ENCODE assay signal across 8 cellular contexts in the genomic region with DNA sequence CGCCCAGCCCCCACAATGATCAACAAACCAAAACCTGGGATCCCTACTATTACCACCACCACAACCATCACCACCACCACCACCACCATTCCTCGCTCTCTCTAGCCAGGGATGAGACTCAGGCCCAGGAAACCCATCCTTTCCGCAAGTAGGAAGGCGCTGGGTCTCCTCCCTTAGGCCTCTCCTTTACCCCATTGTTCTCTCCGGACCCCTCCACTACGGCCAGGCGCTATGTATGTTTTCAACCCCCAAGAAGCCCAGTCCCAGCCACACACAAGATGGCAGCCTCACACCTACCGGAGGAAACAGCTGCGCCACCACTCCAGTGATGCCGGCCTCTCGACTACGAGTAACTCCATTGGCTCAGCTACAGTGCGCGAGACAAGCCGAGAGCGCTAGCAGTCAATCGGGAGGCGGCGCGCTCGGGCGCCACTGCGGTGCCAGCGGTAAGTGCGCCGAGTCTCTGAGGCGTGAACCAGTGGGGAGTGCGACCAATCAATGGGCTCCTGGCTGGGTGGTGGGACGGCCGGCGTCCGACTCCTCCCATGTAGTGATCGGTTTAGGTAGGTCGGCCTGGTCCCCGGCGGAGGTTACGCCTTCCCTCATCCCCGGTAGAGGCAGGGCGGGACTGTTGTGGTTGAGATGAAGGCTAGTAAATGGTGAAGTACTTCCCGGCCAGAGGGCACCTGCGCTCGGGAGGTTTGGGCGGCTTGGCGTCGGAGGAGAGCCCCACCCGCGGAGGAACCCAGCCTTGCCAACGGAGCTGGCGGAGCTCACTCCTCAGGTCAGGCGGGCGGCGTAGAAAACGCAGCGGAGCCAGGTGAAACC. TPM values are rescaled to one million over a fixed set of nuclear protein-coding genes. Genes with fewer than 3 reads are reported as not detected.
DNase-seq lines count a peak whose midpoint lies in the region; ATAC-seq and TF ChIP-seq lines count a peak whose summit lies in the region.

A gene (minus strand): TSS at position 376 of the 828 bp plus-strand sequence. CDS start 61,154 bp downstream, outside the sequence.
A gene with protein sequence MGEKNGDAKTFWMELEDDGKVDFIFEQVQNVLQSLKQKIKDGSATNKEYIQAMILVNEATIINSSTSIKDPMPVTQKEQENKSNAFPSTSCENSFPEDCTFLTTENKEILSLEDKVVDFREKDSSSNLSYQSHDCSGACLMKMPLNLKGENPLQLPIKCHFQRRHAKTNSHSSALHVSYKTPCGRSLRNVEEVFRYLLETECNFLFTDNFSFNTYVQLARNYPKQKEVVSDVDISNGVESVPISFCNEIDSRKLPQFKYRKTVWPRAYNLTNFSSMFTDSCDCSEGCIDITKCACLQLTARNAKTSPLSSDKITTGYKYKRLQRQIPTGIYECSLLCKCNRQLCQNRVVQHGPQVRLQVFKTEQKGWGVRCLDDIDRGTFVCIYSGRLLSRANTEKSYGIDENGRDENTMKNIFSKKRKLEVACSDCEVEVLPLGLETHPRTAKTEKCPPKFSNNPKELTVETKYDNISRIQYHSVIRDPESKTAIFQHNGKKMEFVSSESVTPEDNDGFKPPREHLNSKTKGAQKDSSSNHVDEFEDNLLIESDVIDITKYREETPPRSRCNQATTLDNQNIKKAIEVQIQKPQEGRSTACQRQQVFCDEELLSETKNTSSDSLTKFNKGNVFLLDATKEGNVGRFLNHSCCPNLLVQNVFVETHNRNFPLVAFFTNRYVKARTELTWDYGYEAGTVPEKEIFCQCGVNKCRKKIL (plus strand): TSS at position 586 of the 828 bp plus-strand sequence. CDS start 7,620 bp downstream, outside the sequence.

- no peaks in the 10 kb centered on the region for H3K27me3 ChIP-seq in hepatocyte

- no peaks in the 10 kb centered on the region for H3K9me3 ChIP-seq in hepatocyte (ENCODE audit: low read depth)

- H4K20me1 ChIP-seq in hepatocyte (ENCODE audit: insufficient read depth, poor library complexity, severe bottlenecking) = no peaks in the 10 kb centered on the region

- peak within 1 kb of the TSS; percentile 69 for H2AFZ ChIP-seq in hepatocyte

- ATAC-seq in GM18499 (IDR thresholded peaks at IDR 0.05; ENCODE audit: insufficient read depth, unreplicated experiment) = peak; percentile 91
- peak; percentile 94 for ATAC-seq in HG02943 (IDR thresholded peaks at IDR 0.05; ENCODE audit: low read depth, unreplicated experiment)

- no peaks in the 10 kb centered on the region for H3K9me2 ChIP-seq in hepatocyte (replicated peaks; ENCODE audit: insufficient read depth)

- peaks cover 43% of the 10 kb centered on the region for H3K79me2 ChIP-seq in hepatocyte

- H3K4me3 ChIP-seq in hepatocyte = peak within 1 kb of the TSS; percentile 75

- peak within 1 kb of the TSS; percentile 93 for H3K27ac ChIP-seq in hepatocyte

- peak; percentile 40 for TF ChIP-seq CTCF in hepatocyte (IDR thresholded peaks at IDR 0.05; ENCODE audit: poor library complexity)

- H3K4me1 ChIP-seq in hepatocyte (ENCODE audit: insufficient read depth) = peaks cover 12% of the 10 kb centered on the region

- H3K4me2 ChIP-seq in hepatocyte = peak within 1 kb of the TSS; percentile 79

- H3K36me3 ChIP-seq in hepatocyte (replicated peaks; ENCODE audit: insufficient read depth, low read depth) = no peaks in the 10 kb centered on the region

- WGBS in hepatocyte (ENCODE audit: low lambda C conversion rate, missing lambda C conversion rate) = under 1% methylated on average over 54 of the region's 54 CpGs

- peak; percentile 95 to 97 for DNase-seq in NCI-H187 (lab: John Stamatoyannopoulos, UW)
- DNase-seq in T-helper 9 cell = peak; percentile 96
- DNase-seq in astrocyte of the hippocampus (ENCODE audit: low read depth, low spot score) = peak; percentile 100
- peak; percentile 99 for DNase-seq in hepatocyte (ENCODE audit: low spot score)
- peak; percentile 97 for DNase-seq in renal cortical epithelial cell (ENCODE audit: low read depth)
- no peak for DNase-seq in NCI-H82 (lab: John Stamatoyannopoulos, UW)

RNA-seq across cellular contexts. Expression of the first gene that starts in this region (rescaled TPM):
- total RNA-seq in hepatocyte (20.1 and 20.4 TPM in 2 replicates), renal cortical epithelial cell (10.2 and 12.2 TPM in 2 replicates)
- 12.7 and 13.7 TPM in 2 replicates for polyA plus RNA-seq in hepatocyte

RNA-seq across cellular contexts. Expression of the second gene that starts in this region (rescaled TPM):
- total RNA-seq in hepatocyte (14.5 and 17.1 TPM in 2 replicates), renal cortical epithelial cell (5.7 and 12.0 TPM in 2 replicates)
- polyA plus RNA-seq in hepatocyte = 7.0 and 8.9 TPM in 2 replicates
